11 cellular contexts compared by ENCODE assay signal in genomic region chr1:56819393-56819899, GRCh38. TPM values are rescaled to one million over a fixed set of nuclear protein-coding genes. Genes with fewer than 3 reads are reported as not detected.
DNase-seq lines count a peak whose midpoint lies in the region; ATAC-seq, FAIRE-seq and TF ChIP-seq lines count a peak whose summit lies in the region.
"Had no signal": no experiment of that assay in that cellular context is flagged by ENCODE, and none has a peak within 500 bp of the region (broad histone marks: within the 10 kb centered on the region; RNA-seq: fewer than 3 reads in every experiment).

TSS of gene FYB2 (minus strand) at chr1:56819404. CDS start at chr1:56819290, 114 bp downstream.

- H3K27me3 Mint-ChIP-seq in brain = peaks cover 16% of the 10 kb centered on the region

- DNase-seq in keratinocyte (ENCODE audit: low read depth, low spot score) (no peak), NCI-H187 (lab: John Stamatoyannopoulos, UW) (no peak), sciatic nerve (ENCODE audit: low spot score) (no peak)
- DNase-seq in stimulated activated CD4-positive, alpha-beta T cell treated with anti-CD3 and anti-CD28 coated beads, Interleukin-4, amount 100 ng/mL, for 4 hours = no peak
- DNase-seq: PC-3 had no signal

- H4K20me1 ChIP-seq in keratinocyte (ENCODE audit: control insufficient read depth, extremely low read depth, insufficient read depth, low read length) = no peaks in the 10 kb centered on the region

- peak within 1 kb of the TSS; percentile 44 for H3K4me2 ChIP-seq in keratinocyte (ENCODE audit: control insufficient read depth, extremely low read depth, insufficient read depth, low read depth, low read length)

- H3K79me2 ChIP-seq in keratinocyte (ENCODE audit: control insufficient read depth, insufficient read depth, low read length) = no peaks in the 10 kb centered on the region

- dilution Hi-C loops in keratinocyte (cut with MboI; ENCODE audit: extremely low pct_ligation_motif_present, low sequenced_read_pairs) = no loop called here

- H3K9ac ChIP-seq in HUES64 (ENCODE audit: low read depth, low read length) (no peak within 1 kb of the TSS), keratinocyte (ENCODE audit: control insufficient read depth, extremely low read depth, insufficient read depth, low read length) (no peak within 1 kb of the TSS), skeletal muscle tissue (ENCODE audit: low read depth in 1 of 3, low read length in 3 of 3) (peak within 1 kb of the TSS in 2 of 3 donors; percentile 10 to 39)

- H3K9me3 ChIP-seq in HUES64 (ENCODE audit: insufficient read depth, low read depth, low read length) (0 out of 2 replicates have a peak, but pooled peaks cover 2% of the 10 kb centered on the region), keratinocyte (ENCODE audit: control insufficient read depth, low read depth, low read length) (no peaks in the 10 kb centered on the region), skeletal muscle tissue (ENCODE audit: control insufficient read depth in 3 of 3, low read length in 3 of 3) (no peaks in the 10 kb centered on the region)

- H3K4me1 Mint-ChIP-seq in brain = peaks cover 22% of the 10 kb centered on the region

- H3K4me3 ChIP-seq in HUES64 (ENCODE audit: low read length) (peak within 1 kb of the TSS; percentile 34; the same call in 1 of the 2 replicates), keratinocyte (ENCODE audit: control insufficient read depth in 2 of 3, extremely low read depth in 1 of 3, insufficient read depth in 2 of 3, low read depth in 1 of 3, low read length in 3 of 3) (no peak within 1 kb of the TSS), skeletal muscle tissue (ENCODE audit: low read length in 3 of 3) (peak within 1 kb of the TSS in 1 of 3 donors; percentile 2)

- H3K4me1 ChIP-seq in HUES64 (ENCODE audit: insufficient read depth, low read length) = peaks cover 15% of the 10 kb centered on the region; the same call in 1 of the 2 replicates
- peaks cover 21% of the 10 kb centered on the region for H3K4me1 ChIP-seq in keratinocyte (ENCODE audit: control insufficient read depth, extremely low read depth, insufficient read depth, low read length)
- peaks cover 11 to 33% (median 12%) of the 10 kb centered on the region in 3 donors for H3K4me1 ChIP-seq in skeletal muscle tissue (ENCODE audit: control insufficient read depth in 3 of 3, insufficient read depth in 3 of 3, low read length in 3 of 3)

- H3K36me3 ChIP-seq in HUES64 (ENCODE audit: insufficient read depth, low read length) (no peaks in the 10 kb centered on the region), keratinocyte (ENCODE audit: control insufficient read depth in 2 of 2, extremely low read depth in 1 of 2, insufficient read depth in 2 of 2, low read length in 2 of 2) (no peaks in the 10 kb centered on the region), skeletal muscle tissue (ENCODE audit: control insufficient read depth in 3 of 3, insufficient read depth in 3 of 3, low read length in 3 of 3) (no peaks in the 10 kb centered on the region)

- H3K9me1 ChIP-seq in keratinocyte (ENCODE audit: control insufficient read depth, extremely low read depth, insufficient read depth, low read length) = no peaks in the 10 kb centered on the region

- 30% methylated on average over 10 of the region's 10 CpGs for WGBS in HUES64

- H3K27ac ChIP-seq in HUES64 (ENCODE audit: low read depth, low read length) (peak within 1 kb of the TSS; percentile 31; the same call in 1 of the 2 replicates), keratinocyte (ENCODE audit: control insufficient read depth, insufficient read depth, low read length) (no peak within 1 kb of the TSS), skeletal muscle tissue (ENCODE audit: low read depth, low read length) (peak within 1 kb of the TSS; percentile 71)

- no peaks in the 10 kb centered on the region for H3K36me3 Mint-ChIP-seq in brain

- H3K27ac Mint-ChIP-seq in brain = peak within 1 kb of the TSS in 3 of 5 experiments; percentile 83 to 89 (median 85)

- ATAC-seq in HG02571 (IDR thresholded peaks at IDR 0.05; ENCODE audit: unreplicated experiment) (no peak), sciatic nerve (no peak)
- ATAC-seq: PC-3 had no signal

- FAIRE-seq in keratinocyte (lab: Jason Lieb, UNC) = no peak
- FAIRE-seq: bronchial epithelial cell had no signal

- H3K27me3 ChIP-seq in HUES64 (ENCODE audit: insufficient read depth, low read length) = peaks cover 7% of the 10 kb centered on the region; the same call in 1 of the 2 replicates
- no peaks in the 10 kb centered on the region for H3K27me3 ChIP-seq in keratinocyte (ENCODE audit: control insufficient read depth, extremely low read depth, insufficient read depth, low read length)
- H3K27me3 ChIP-seq in skeletal muscle tissue (ENCODE audit: control insufficient read depth in 3 of 3, insufficient read depth in 3 of 3, low read length in 3 of 3) = no peaks in the 10 kb centered on the region

- peaks cover 2 to 10% (median 5%) of the 10 kb centered on the region in 5 experiments for H3K9me3 Mint-ChIP-seq in brain

- H2AFZ ChIP-seq in keratinocyte (ENCODE audit: control insufficient read depth, low read length) = peak within 1 kb of the TSS; percentile 34

- H3K4me3 Mint-ChIP-seq in brain = peak within 1 kb of the TSS in 3 of 5 experiments; percentile 67 to 74 (median 69)

- TF ChIP-seq CTCF in brain (conservative IDR thresholded peaks at IDR 0.05) (no peak), keratinocyte (optimal IDR thresholded peaks at IDR 0.05 in 1 of 3, IDR thresholded peaks at IDR 0.05 in 1 of 3, conservative IDR thresholded peaks at IDR 0.05 in 1 of 3; ENCODE audit: extremely low read depth in 1 of 3, insufficient read depth in 2 of 3, low read length in 3 of 3) (no peak)

- intact Hi-C loops in sciatic nerve (cut with DNase I) = no loop called here

RNA-seq across cellular contexts. Expression of gene FYB2, which starts in this region (rescaled TPM):
- polyA plus RNA-seq in HUES64 (2013, experiment 1 of 2) = 0.40 TPM
- polyA plus RNA-seq in HUES64 (2013, experiment 2 of 2) = not detected
- not detected for polyA plus RNA-seq in brain (ENCODE audit: insufficient read depth, low read depth, low replicate concordance)
- not detected in 3 replicates for polyA plus RNA-seq in keratinocyte
- polyA plus RNA-seq in keratinocyte (2011; ENCODE audit: low read depth) = not detected
- not detected in 2 replicates for polyA plus RNA-seq in keratinocyte (2011; cell fraction: cytosol; rRNA removed)
- polyA plus RNA-seq in keratinocyte (2011; cell fraction: nucleus; rRNA removed) = not detected in 2 replicates
- not detected in 2 replicates for polyA plus RNA-seq in keratinocyte (2012; ENCODE audit: low replicate concordance)
- not detected in 3 replicates for polyA minus RNA-seq in keratinocyte
- not detected for polyA minus RNA-seq in keratinocyte (2011; cell fraction: cytosol; rRNA and poly(A)+ RNA removed)
- polyA minus RNA-seq in keratinocyte (2011; cell fraction: nucleus; rRNA and poly(A)+ RNA removed) = not detected in 2 replicates
- total RNA-seq in skeletal muscle tissue = not detected
- not detected for total RNA-seq in sciatic nerve
- total RNA-seq: bronchial epithelial cell, mucosa of gallbladder, PC-3 had no signal

Comparison
In these comparisons a context has a peak if more than half of its experiments do, and no peak if none do; other contexts are left out.
1. H3K9ac ChIP-seq: peak in skeletal muscle tissue (2 of 3); none in HUES64 (single experiment) and keratinocyte (single experiment).